In the genomic region with DNA sequence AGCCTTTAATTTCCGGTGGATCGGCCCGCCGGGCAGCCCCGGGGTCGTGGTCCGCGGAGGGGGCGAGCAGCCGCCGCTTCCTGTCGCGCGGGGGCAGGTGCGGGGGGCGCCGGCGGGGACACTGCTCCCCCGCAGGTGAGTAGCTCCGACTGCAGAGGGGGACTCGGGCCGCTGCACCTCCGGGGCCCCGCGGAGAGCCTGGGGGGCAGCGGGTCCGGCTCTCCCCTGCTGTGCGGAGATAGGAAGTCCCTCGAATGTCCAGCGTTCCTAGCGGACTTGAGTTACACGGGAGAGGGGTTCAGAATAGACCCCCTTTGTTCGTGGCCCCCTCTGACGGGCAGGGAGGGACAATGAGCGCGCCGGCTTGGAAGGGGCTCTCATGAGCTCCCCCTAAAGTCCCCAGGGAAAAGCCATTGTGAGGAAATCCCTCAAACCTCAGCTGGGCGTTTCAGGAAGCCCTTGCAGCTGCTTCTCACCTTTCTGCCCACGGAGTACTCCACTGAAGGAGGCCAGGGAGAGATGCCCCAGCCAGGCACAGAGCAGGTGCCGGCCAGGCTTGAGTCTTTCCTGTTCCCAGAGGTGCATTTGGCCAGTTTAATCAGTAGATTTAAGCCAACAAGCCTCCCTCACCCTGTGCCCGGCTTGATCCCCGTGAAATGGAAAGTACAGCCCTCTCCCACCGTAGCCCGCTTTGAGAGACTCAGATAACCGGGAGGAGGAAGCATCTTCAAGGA, we compare ENCODE assay signal across 1 cellular context.
TF ChIP-seq lines count a peak whose summit lies in the region.

No MANE protein-coding gene starts in this region.

TF ChIP-seq in HepG2, 621 proteins besides CTCF, POLR2A, EP300 and RAD21 (continued from another document):
- TF ChIP-seq, protein P1, sequence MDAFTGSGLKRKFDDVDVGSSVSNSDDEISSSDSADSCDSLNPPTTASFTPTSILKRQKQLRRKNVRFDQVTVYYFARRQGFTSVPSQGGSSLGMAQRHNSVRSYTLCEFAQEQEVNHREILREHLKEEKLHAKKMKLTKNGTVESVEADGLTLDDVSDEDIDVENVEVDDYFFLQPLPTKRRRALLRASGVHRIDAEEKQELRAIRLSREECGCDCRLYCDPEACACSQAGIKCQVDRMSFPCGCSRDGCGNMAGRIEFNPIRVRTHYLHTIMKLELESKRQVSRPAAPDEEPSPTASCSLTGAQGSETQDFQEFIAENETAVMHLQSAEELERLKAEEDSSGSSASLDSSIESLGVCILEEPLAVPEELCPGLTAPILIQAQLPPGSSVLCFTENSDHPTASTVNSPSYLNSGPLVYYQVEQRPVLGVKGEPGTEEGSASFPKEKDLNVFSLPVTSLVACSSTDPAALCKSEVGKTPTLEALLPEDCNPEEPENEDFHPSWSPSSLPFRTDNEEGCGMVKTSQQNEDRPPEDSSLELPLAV (CRISPR knock-in tag; conservative IDR thresholded peaks at IDR 0.05; ENCODE audit: low read depth) = no peak
- TF ChIP-seq ZNF510 (CRISPR knock-in tag; IDR thresholded peaks at IDR 0.05; ENCODE audit: low read depth) (no peak), ZNF839 (CRISPR knock-in tag; IDR thresholded peaks at IDR 0.05; ENCODE audit: borderline replicate concordance) (no peak), STAG1 (CRISPR knock-in tag; IDR thresholded peaks at IDR 0.05) (0 out of 2 replicates have a peak, but pooled peaks have one; percentile 4), DNMT3B (CRISPR knock-in tag; conservative IDR thresholded peaks at IDR 0.05) (no peak), ZBTB7B (CRISPR knock-in tag; IDR thresholded peaks at IDR 0.05) (peak; percentile 73), NONO (IDR thresholded peaks at IDR 0.05) (no peak), NONO (CRISPR knock-in tag; conservative IDR thresholded peaks at IDR 0.05) (0 out of 2 replicates have a peak, but pooled peaks have one; percentile 16), ASH2L (IDR thresholded peaks at IDR 0.05; ENCODE audit: insufficient read length, low read depth, low read length) (peak; percentile 19), ZSCAN21 (CRISPR knock-in tag; IDR thresholded peaks at IDR 0.05; ENCODE audit: borderline replicate concordance) (no peak), RBFOX2 (IDR thresholded peaks at IDR 0.05; ENCODE audit: low read depth, low read length) (0 out of 2 replicates have a peak, but pooled peaks have one; percentile 36), ZNF430 (CRISPR knock-in tag; IDR thresholded peaks at IDR 0.05) (0 out of 2 replicates have a peak, but pooled peaks have one; percentile 31), ZNF329 (CRISPR knock-in tag; IDR thresholded peaks at IDR 0.05; ENCODE audit: low read depth) (no peak), PHF8 (CRISPR knock-in tag; IDR thresholded peaks at IDR 0.05) (0 out of 2 replicates have a peak, but pooled peaks have one; percentile 28), SOX5 (CRISPR knock-in tag; IDR thresholded peaks at IDR 0.05; ENCODE audit: borderline replicate concordance) (0 out of 2 replicates have a peak, but pooled peaks have one; percentile 15), NFATC3 (CRISPR knock-in tag; IDR thresholded peaks at IDR 0.05) (no peak), ZFYVE20 (CRISPR knock-in tag; IDR thresholded peaks at IDR 0.05; ENCODE audit: borderline replicate concordance, low read depth) (no peak)
- TF ChIP-seq, protein P2, sequence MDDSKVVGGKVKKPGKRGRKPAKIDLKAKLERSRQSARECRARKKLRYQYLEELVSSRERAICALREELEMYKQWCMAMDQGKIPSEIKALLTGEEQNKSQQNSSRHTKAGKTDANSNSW (CRISPR knock-in tag; IDR thresholded peaks at IDR 0.05; ENCODE audit: borderline replicate concordance) = no peak
- TF ChIP-seq, protein P3, sequence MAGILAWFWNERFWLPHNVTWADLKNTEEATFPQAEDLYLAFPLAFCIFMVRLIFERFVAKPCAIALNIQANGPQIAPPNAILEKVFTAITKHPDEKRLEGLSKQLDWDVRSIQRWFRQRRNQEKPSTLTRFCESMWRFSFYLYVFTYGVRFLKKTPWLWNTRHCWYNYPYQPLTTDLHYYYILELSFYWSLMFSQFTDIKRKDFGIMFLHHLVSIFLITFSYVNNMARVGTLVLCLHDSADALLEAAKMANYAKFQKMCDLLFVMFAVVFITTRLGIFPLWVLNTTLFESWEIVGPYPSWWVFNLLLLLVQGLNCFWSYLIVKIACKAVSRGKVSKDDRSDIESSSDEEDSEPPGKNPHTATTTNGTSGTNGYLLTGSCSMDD (CRISPR knock-in tag; IDR thresholded peaks at IDR 0.05) = no peak
- TF ChIP-seq, protein P4, sequence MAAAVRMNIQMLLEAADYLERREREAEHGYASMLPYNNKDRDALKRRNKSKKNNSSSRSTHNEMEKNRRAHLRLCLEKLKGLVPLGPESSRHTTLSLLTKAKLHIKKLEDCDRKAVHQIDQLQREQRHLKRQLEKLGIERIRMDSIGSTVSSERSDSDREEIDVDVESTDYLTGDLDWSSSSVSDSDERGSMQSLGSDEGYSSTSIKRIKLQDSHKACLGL (CRISPR knock-in tag; IDR thresholded peaks at IDR 0.05) = no peak
